ENCODE assay signal across 7 cellular contexts in genomic region chr16:24700549-24701392, GRCh38. TPM values are rescaled to one million over a fixed set of nuclear protein-coding genes. Genes with fewer than 3 reads are reported as not detected.
DNase-seq lines count a peak whose midpoint lies in the region; ATAC-seq and TF ChIP-seq lines count a peak whose summit lies in the region.

No MANE protein-coding gene starts in this region.

- H3K9ac ChIP-seq in HUES64 (ENCODE audit: low read depth, low read length), result no peak overlapping the region

- WGBS in HUES64, result 69% methylated on average over 11 of the region's 11 CpGs
- WGBS in testis, 2 donors, result 58 to 61% methylated on average over 11 of the region's 11 CpGs

- H3K4me3 ChIP-seq in HUES64 (ENCODE audit: low read length) (no peak overlapping the region), kidney epithelial cell (ENCODE audit: low read depth, low read length) (no peak overlapping the region), testis (no peak overlapping the region)

- DNase-seq in brain pericyte (ENCODE audit: low read depth, low spot score), result peak; percentile 54
- DNase-seq in kidney epithelial cell (ENCODE audit: low read depth), result peak; percentile 95
- peak; percentile 86 for DNase-seq in testis
- DNase-seq in stimulated activated naive CD4-positive, alpha-beta T cell treated with Interleukin-2 at 50 U/mL for 16 hours (lab: John Stamatoyannopoulos, UW), result no peak
- no peak for DNase-seq in NCI-H526 treated with DMSO at 0.1 percent for 48 hours (lab: John Stamatoyannopoulos, UW)

- intact Hi-C loops in testis (cut with DNase I; ENCODE audit: low total_unique reads), result no loop called here

- H3K36me3 ChIP-seq in HUES64 (ENCODE audit: insufficient read depth, low read length), result no peaks in the 10 kb centered on the region
- no peaks in the 10 kb centered on the region for H3K36me3 ChIP-seq in kidney epithelial cell (ENCODE audit: control insufficient read depth, insufficient read depth, low read length)
- no peaks in the 10 kb centered on the region for H3K36me3 ChIP-seq in testis (ENCODE audit: low read depth, missing control alignments)

- no peak for ATAC-seq in HG02642 (IDR thresholded peaks at IDR 0.05; ENCODE audit: poor library complexity, unreplicated experiment)

- H3K9me3 ChIP-seq in HUES64 (ENCODE audit: insufficient read depth, low read depth, low read length), result no peaks in the 10 kb centered on the region
- no peaks in the 10 kb centered on the region for H3K9me3 ChIP-seq in testis

- TF ChIP-seq CTCF in kidney epithelial cell (IDR thresholded peaks at IDR 0.05; ENCODE audit: insufficient read depth, low read length, poor library complexity, severe bottlenecking) (peak; percentile 35), testis (IDR thresholded peaks at IDR 0.05) (no peak)

- TF ChIP-seq POLR2A in testis (IDR thresholded peaks at IDR 0.05), result no peak

- no peaks in the 10 kb centered on the region for H3K27me3 ChIP-seq in HUES64 (ENCODE audit: insufficient read depth, low read length)
- no peaks in the 10 kb centered on the region for H3K27me3 ChIP-seq in kidney epithelial cell (ENCODE audit: control insufficient read depth, insufficient read depth, low read length)
- H3K27me3 ChIP-seq in testis, result no peaks in the 10 kb centered on the region

- H3K27ac ChIP-seq in HUES64 (ENCODE audit: low read depth, low read length) (peak overlapping the region; percentile 47; the same call in 1 of the 2 replicates), testis (peak overlapping the region; percentile 31 to 81)

- H3K4me1 ChIP-seq in HUES64 (ENCODE audit: insufficient read depth, low read length), result peaks cover 10% of the 10 kb centered on the region; the same call in 1 of the 2 replicates
- no peaks in the 10 kb centered on the region for H3K4me1 ChIP-seq in testis

RNA-seq across cellular contexts. Expression of gene TNRC6A, which starts 28.7 kb away (rescaled TPM):
- polyA plus RNA-seq in HUES64 (2013, experiment 1 of 2), result 44.5 TPM
- polyA plus RNA-seq in HUES64 (2013, experiment 2 of 2), result 46.2 TPM
- total RNA-seq in kidney epithelial cell (17.5 and 18.4 TPM in 2 replicates), testis (100 to 1,000 TPM in 1 of 2 donors, 10 to 100 TPM in 1; 94.1 to 103 TPM)
- 32.3 TPM for polyA plus RNA-seq in testis (ENCODE audit: insufficient read depth, low read depth, low replicate concordance)

Comparison
In these comparisons a context has a peak if more than half of its experiments do, and no peak if none do; other contexts are left out.
1. DNase-seq: peak in brain pericyte (single experiment), kidney epithelial cell (single experiment) and testis (single experiment); none in stimulated activated naive CD4-positive, alpha-beta T cell treated with Interleukin-2 at 50 U/mL for 16 hours (single experiment) and NCI-H526 treated with DMSO at 0.1 percent for 48 hours (single experiment).